In genomic region chr16:67661101-67661661, GRCh38 we compare ENCODE assay signal across 8 cellular contexts. TPM values are rescaled to one million over a fixed set of nuclear protein-coding genes. Genes with fewer than 3 reads are reported as not detected.
A peak's percentile ranks its signal among the peaks of the same experiment; 100 is the strongest.
DNase-seq lines count a peak whose midpoint lies in the region; ATAC-seq and TF ChIP-seq lines count a peak whose summit lies in the region.

No MANE protein-coding gene starts in this region.

- peak overlapping the region; percentile 93 for H2AFZ ChIP-seq in parathyroid adenoma

- peak overlapping the region; percentile 80 to 95 (median 92) for H3K4me3 Mint-ChIP-seq in CD4-positive, alpha-beta memory T cell
- peak overlapping the region; percentile 89 for H3K4me3 Mint-ChIP-seq in activated CD4-positive, alpha-beta memory T cell treated with anti-CD3 and anti-CD28 coated beads, Interleukin-2, amount 10 ng/mL, durations not matched to agents 7 days and 5 days

- intact Hi-C loops in CD4-positive, alpha-beta memory T cell (cut with micrococcal nuclease), result loop anchor here (2.0 to 5.0 kb wide), 5 partner anchors 16 to 180 kb away; partner anchors contain the start of genes ATP6V0D1, CARMIL2, GFOD2 and RANBP10

- peak overlapping the region; percentile 17 to 100 for H3K4me3 ChIP-seq in CD4-positive, alpha-beta memory T cell (ENCODE audit: low read length in 2 of 2)
- H3K4me3 ChIP-seq in foreskin fibroblast (ENCODE audit: low read depth in 1 of 2, low read length in 2 of 2), result peak overlapping the region; percentile 53 to 68
- peak overlapping the region; percentile 50 for H3K4me3 ChIP-seq in parathyroid adenoma (ENCODE audit: low read depth, low read length)

- peaks cover 33% of the 10 kb centered on the region for H3K4me1 ChIP-seq in CD4-positive, alpha-beta memory T cell (ENCODE audit: insufficient read depth, low read length)
- H3K4me1 ChIP-seq in parathyroid adenoma, result peaks cover 9% of the 10 kb centered on the region

- CTCF ChIA-PET in CD4-positive, alpha-beta memory T cell (lab: Charles Lee; ENCODE audit: partially characterized antibody), result interaction anchor here (1.6 to 6.4 kb wide), 5 partner anchors 10 to 147 kb away, joined by 3 to 51 read pairs (median 23); partner anchors contain the start of genes CARMIL2 and CTCF
- CTCF ChIA-PET in activated CD4-positive, alpha-beta memory T cell treated with anti-CD3 and anti-CD28 coated beads, Interleukin-2, amount 10 ng/mL, durations not matched to agents 7 days and 5 days (lab: Charles Lee), result interaction anchor here (0.5 to 16.7 kb wide), 3 partner anchors 114 to 808 kb away, joined by 4 to 179 read pairs (median 36); no protein-coding TSS in a partner anchor

- H3K9me3 ChIP-seq in CD4-positive, alpha-beta memory T cell (ENCODE audit: control insufficient read depth in 1 of 2, low read length in 2 of 2), result no peaks in the 10 kb centered on the region
- H3K9me3 ChIP-seq in parathyroid adenoma (ENCODE audit: control insufficient read depth, low read length), result no peaks in the 10 kb centered on the region

- no peak for TF ChIP-seq CTCF in foreskin fibroblast (IDR thresholded peaks at IDR 0.05; ENCODE audit: low read depth, low read length)
- TF ChIP-seq CTCF in parathyroid adenoma (IDR thresholded peaks at IDR 0.05), result no peak

- H3K27ac ChIP-seq in CD4-positive, alpha-beta memory T cell (ENCODE audit: low read depth, low read length), result peak overlapping the region; percentile 98
- H3K27ac ChIP-seq in parathyroid adenoma, result peak overlapping the region; percentile 98

- peak overlapping the region; percentile 90 to 98 (median 97) for H3K27ac Mint-ChIP-seq in CD4-positive, alpha-beta memory T cell
- peak overlapping the region; percentile 78 for H3K27ac Mint-ChIP-seq in activated CD4-positive, alpha-beta memory T cell treated with anti-CD3 and anti-CD28 coated beads, Interleukin-2, amount 10 ng/mL, durations not matched to agents 7 days and 5 days

- no peaks in the 10 kb centered on the region for H3K79me2 ChIP-seq in parathyroid adenoma

- DNase-seq in CD4-positive, alpha-beta memory T cell, result peak in 1 of 5 donors; percentile 58
- peak; percentile 47 for DNase-seq in activated CD4-positive, alpha-beta memory T cell treated with anti-CD3 and anti-CD28 coated beads, Interleukin-2, amount 10 ng/mL, durations not matched to agents 7 days and 5 days
- DNase-seq in foreskin fibroblast (peak in 1 of 2 donors; percentile 57), mucosa of gallbladder (ENCODE audit: low spot score) (no peak), activated gamma-delta T cell treated with Interleukin-2 at 50 U/mL for 16 hours (no peak)

- H3K36me3 Mint-ChIP-seq in CD4-positive, alpha-beta memory T cell, result peaks cover 0 to 15% of the 10 kb centered on the region in 2 donors
- H3K36me3 Mint-ChIP-seq in activated CD4-positive, alpha-beta memory T cell treated with anti-CD3 and anti-CD28 coated beads, Interleukin-2, amount 10 ng/mL, durations not matched to agents 7 days and 5 days (ENCODE audit: low read depth), result peaks cover 19% of the 10 kb centered on the region

- H3K36me3 ChIP-seq in CD4-positive, alpha-beta memory T cell (ENCODE audit: insufficient read depth, low read length), result peaks cover 10% of the 10 kb centered on the region
- no peaks in the 10 kb centered on the region for H3K36me3 ChIP-seq in parathyroid adenoma (ENCODE audit: control insufficient read depth, insufficient read depth, low read length)

- H3K27me3 Mint-ChIP-seq in CD4-positive, alpha-beta memory T cell, result no peaks in the 10 kb centered on the region
- H3K27me3 Mint-ChIP-seq in activated CD4-positive, alpha-beta memory T cell treated with anti-CD3 and anti-CD28 coated beads, Interleukin-2, amount 10 ng/mL, durations not matched to agents 7 days and 5 days, result no peaks in the 10 kb centered on the region

- no peaks in the 10 kb centered on the region for H3K27me3 ChIP-seq in CD4-positive, alpha-beta memory T cell (ENCODE audit: insufficient read depth, low read length)
- H3K27me3 ChIP-seq in parathyroid adenoma (ENCODE audit: control insufficient read depth, insufficient read depth, low read length), result no peaks in the 10 kb centered on the region

- POLR2A ChIA-PET in CD4-positive, alpha-beta memory T cell (lab: Charles Lee; ENCODE audit: partially characterized antibody), result interaction anchor here (0.7 to 6.1 kb wide), 12 partner anchors 11 to 275 kb away, joined by 3 to 164 read pairs (median 10); partner anchors contain the start of genes ATP6V0D1, CARMIL2, CTCF and GFOD2
- POLR2A ChIA-PET in activated CD4-positive, alpha-beta memory T cell treated with anti-CD3 and anti-CD28 coated beads, Interleukin-2, amount 10 ng/mL, durations not matched to agents 7 days and 5 days (lab: Charles Lee), result interaction anchor here (0.7 to 6.6 kb wide), 11 partner anchors 10 to 424 kb away, joined by 3 to 109 read pairs (median 7); partner anchors contain the start of genes ATP6V0D1, CARMIL2, CTCF and NFATC3

- peak overlapping the region; percentile 69 for H3K4me2 ChIP-seq in parathyroid adenoma (ENCODE audit: low read length)

- peak overlapping the region; percentile 43 for H3K9ac ChIP-seq in parathyroid adenoma

- H3K9me3 Mint-ChIP-seq in CD4-positive, alpha-beta memory T cell, result no peaks in the 10 kb centered on the region
- H3K9me3 Mint-ChIP-seq in activated CD4-positive, alpha-beta memory T cell treated with anti-CD3 and anti-CD28 coated beads, Interleukin-2, amount 10 ng/mL, durations not matched to agents 7 days and 5 days, result no peaks in the 10 kb centered on the region

- H3K4me1 Mint-ChIP-seq in CD4-positive, alpha-beta memory T cell, result peaks cover 10 to 47% (median 20%) of the 10 kb centered on the region in 4 donors
- peaks cover 37% of the 10 kb centered on the region for H3K4me1 Mint-ChIP-seq in activated CD4-positive, alpha-beta memory T cell treated with anti-CD3 and anti-CD28 coated beads, Interleukin-2, amount 10 ng/mL, durations not matched to agents 7 days and 5 days

- peak; percentile 1 for ATAC-seq in HG02840 (IDR thresholded peaks at IDR 0.05; ENCODE audit: low FRiP score, unreplicated experiment)
- ATAC-seq in GM18907 (IDR thresholded peaks at IDR 0.05; ENCODE audit: unreplicated experiment), result no peak

RNA-seq across cellular contexts. Expression of gene PARD6A, which starts 0.4 kb away (rescaled TPM):
- total RNA-seq in CD4-positive, alpha-beta memory T cell, result 1 to 10 TPM; 7.4 to 8.8 TPM
- 10 to 100 TPM; 17.8 to 26.5 TPM for polyA plus RNA-seq in CD4-positive, alpha-beta memory T cell
- total RNA-seq in activated CD4-positive, alpha-beta memory T cell treated with anti-CD3 and anti-CD28 coated beads, Interleukin-2, amount 10 ng/mL, durations not matched to agents 7 days and 5 days, result 10 to 100 TPM; 12.2 to 14.0 TPM
- 10.4 TPM for total RNA-seq in mucosa of gallbladder

RNA-seq across cellular contexts. Expression of gene ACD, which starts 1.1 kb away (rescaled TPM):
- 10 to 100 TPM; 49.6 to 50.6 TPM for total RNA-seq in CD4-positive, alpha-beta memory T cell
- polyA plus RNA-seq in CD4-positive, alpha-beta memory T cell, result 10 to 100 TPM; 33.3 to 48.5 TPM
- 10 to 100 TPM; 43.5 to 44.1 TPM for total RNA-seq in activated CD4-positive, alpha-beta memory T cell treated with anti-CD3 and anti-CD28 coated beads, Interleukin-2, amount 10 ng/mL, durations not matched to agents 7 days and 5 days
- 25.4 TPM for total RNA-seq in mucosa of gallbladder

RNA-seq across cellular contexts. Expression of gene ENKD1, which starts 5.4 kb away (rescaled TPM):
- 1 to 10 TPM; 6.7 to 7.7 TPM for total RNA-seq in CD4-positive, alpha-beta memory T cell
- polyA plus RNA-seq in CD4-positive, alpha-beta memory T cell, result 1 to 10 TPM; 1.1 to 2.4 TPM
- 1 to 10 TPM; 7.4 to 8.1 TPM for total RNA-seq in activated CD4-positive, alpha-beta memory T cell treated with anti-CD3 and anti-CD28 coated beads, Interleukin-2, amount 10 ng/mL, durations not matched to agents 7 days and 5 days
- 34.4 TPM for total RNA-seq in mucosa of gallbladder

RNA-seq across cellular contexts. Expression of gene C16orf86, which starts 5.4 kb away (rescaled TPM):
- 1 to 10 TPM; 2.9 to 3.6 TPM for total RNA-seq in CD4-positive, alpha-beta memory T cell
- polyA plus RNA-seq in CD4-positive, alpha-beta memory T cell, result 1 to 10 TPM; 4.1 TPM
- 1 to 10 TPM; 2.9 to 4.3 TPM for total RNA-seq in activated CD4-positive, alpha-beta memory T cell treated with anti-CD3 and anti-CD28 coated beads, Interleukin-2, amount 10 ng/mL, durations not matched to agents 7 days and 5 days
- total RNA-seq in mucosa of gallbladder, result 6.4 TPM

RNA-seq across cellular contexts. Expression of gene CARMIL2, which starts 16.2 kb away (rescaled TPM):
- total RNA-seq in CD4-positive, alpha-beta memory T cell, result 100 to 1,000 TPM; 194 to 195 TPM
- polyA plus RNA-seq in CD4-positive, alpha-beta memory T cell, result 10 to 100 TPM in 1 of 2 donors, 1 to 10 TPM in 1; 7.5 to 36.3 TPM
- 100 to 1,000 TPM; 132 to 142 TPM for total RNA-seq in activated CD4-positive, alpha-beta memory T cell treated with anti-CD3 and anti-CD28 coated beads, Interleukin-2, amount 10 ng/mL, durations not matched to agents 7 days and 5 days
- 4.3 TPM for total RNA-seq in mucosa of gallbladder
